8 cellular contexts compared by ENCODE assay signal in genomic region chr7:122143751-122144711, GRCh38. TPM values are rescaled to one million over a fixed set of nuclear protein-coding genes. Genes with fewer than 3 reads are reported as not detected.
DNase-seq lines count a peak whose midpoint lies in the region; ATAC-seq and TF ChIP-seq lines count a peak whose summit lies in the region.

Gene AASS, minus strand, starts transcription at chr7:122144249. Its CDS starts 10,523 bp downstream, at chr7:122133726.

- peak within 1 kb of the TSS; percentile 68 for H3K27ac ChIP-seq in BLaER1
- peak within 1 kb of the TSS; percentile 97 to 99 (median 98) for H3K27ac ChIP-seq in esophagus muscularis mucosa (replicated peaks in 1 of 4)
- H3K27ac ChIP-seq in mucosa of rectum (ENCODE audit: low read depth in 2 of 2, low read length in 2 of 2): peak within 1 kb of the TSS; percentile 84

- peak within 1 kb of the TSS; percentile 88 for H3K4me2 ChIP-seq in BLaER1

- peak; percentile 34 for TF ChIP-seq POLR2A in esophagus muscularis mucosa (IDR thresholded peaks at IDR 0.05; ENCODE audit: low read depth)

- DNase-seq in NT2/D1 (ENCODE audit: low read depth, low spot score): peak; percentile 97
- peak; percentile 71 for DNase-seq in activated T-helper 1 cell treated with anti-CD3 and anti-CD28 coated beads, Interleukin-12 subunit alpha, Interleukin-12 subunit beta, Interleukin-2, Interleukin-4 antibody, amounts not matched to agents 30 ng/mL and 10 ng/mL and 1 ng/mL, durations not matched to agents 14 hours and 24 hours and 36 hours (ENCODE audit: low spot score)
- DNase-seq in esophagus muscularis mucosa (ENCODE audit: extremely low spot score): peak; percentile 100
- DNase-seq in stimulated activated CD8-positive, alpha-beta memory T cell treated with anti-CD3 and anti-CD28 coated beads, Interleukin-4, amount 100 ng/mL, for 1 hour (ENCODE audit: low read depth in 2 of 2, low spot score in 1 of 2): peak; percentile 30 to 45

- H3K27me3 ChIP-seq in BLaER1 (no peaks in the 10 kb centered on the region), NT2/D1 (ENCODE audit: insufficient read depth, insufficient read length) (no peaks in the 10 kb centered on the region), esophagus muscularis mucosa (no peaks in the 10 kb centered on the region), mucosa of rectum (ENCODE audit: control insufficient read depth in 2 of 2, insufficient read depth in 2 of 2, low read length in 2 of 2) (peaks cover 0 to 5% of the 10 kb centered on the region in 2 donors)

- peak within 1 kb of the TSS; percentile 77 for H3K27ac Mint-ChIP-seq in activated T-helper 1 cell treated with anti-CD3 and anti-CD28 coated beads, Interleukin-12 subunit alpha, Interleukin-12 subunit beta, Interleukin-2, Interleukin-4 antibody, amounts not matched to agents 30 ng/mL and 10 ng/mL and 1 ng/mL, durations not matched to agents 14 hours and 24 hours and 36 hours

- ATAC-seq in GM19455 (IDR thresholded peaks at IDR 0.05; ENCODE audit: unreplicated experiment) (peak; percentile 100), HG03571 (IDR thresholded peaks at IDR 0.05; ENCODE audit: unreplicated experiment) (peak; percentile 100)

- TF ChIP-seq CTCF in esophagus muscularis mucosa (IDR thresholded peaks at IDR 0.05): peak in 1 of 3 experiments; percentile 8

- no peaks in the 10 kb centered on the region for H3K36me3 ChIP-seq in BLaER1
- no peaks in the 10 kb centered on the region for H3K36me3 ChIP-seq in NT2/D1 (ENCODE audit: insufficient read depth, insufficient read length, low read length)
- no peaks in the 10 kb centered on the region for H3K36me3 ChIP-seq in esophagus muscularis mucosa
- no peaks in the 10 kb centered on the region for H3K36me3 ChIP-seq in mucosa of rectum (ENCODE audit: control insufficient read depth in 2 of 2, insufficient read depth in 2 of 2, low read length in 2 of 2)

- peak; percentile 93 for TF ChIP-seq EP300 in esophagus muscularis mucosa (IDR thresholded peaks at IDR 0.05)

- peaks cover 2% of the 10 kb centered on the region for H3K36me3 Mint-ChIP-seq in activated T-helper 1 cell treated with anti-CD3 and anti-CD28 coated beads, Interleukin-12 subunit alpha, Interleukin-12 subunit beta, Interleukin-2, Interleukin-4 antibody, amounts not matched to agents 30 ng/mL and 10 ng/mL and 1 ng/mL, durations not matched to agents 14 hours and 24 hours and 36 hours (ENCODE audit: low read depth)

- peaks cover 22% of the 10 kb centered on the region for H3K4me1 Mint-ChIP-seq in activated T-helper 1 cell treated with anti-CD3 and anti-CD28 coated beads, Interleukin-12 subunit alpha, Interleukin-12 subunit beta, Interleukin-2, Interleukin-4 antibody, amounts not matched to agents 30 ng/mL and 10 ng/mL and 1 ng/mL, durations not matched to agents 14 hours and 24 hours and 36 hours (ENCODE audit: low read depth)

- H3K9me3 ChIP-seq in BLaER1 (no peaks in the 10 kb centered on the region), NT2/D1 (ENCODE audit: insufficient read depth, low read length) (no peaks in the 10 kb centered on the region), esophagus muscularis mucosa (no peaks in the 10 kb centered on the region), mucosa of rectum (ENCODE audit: control insufficient read depth in 2 of 2, low read length in 2 of 2) (no peaks in the 10 kb centered on the region)

- peak within 1 kb of the TSS; percentile 87 for H3K4me3 ChIP-seq in BLaER1
- peak within 1 kb of the TSS; percentile 74 for H3K4me3 ChIP-seq in NT2/D1 (ENCODE audit: insufficient read length, low read depth)
- H3K4me3 ChIP-seq in esophagus muscularis mucosa: peak within 1 kb of the TSS; percentile 83 to 89 (median 86)
- peak within 1 kb of the TSS; percentile 75 to 85 for H3K4me3 ChIP-seq in mucosa of rectum (ENCODE audit: low read length in 2 of 2)

- intact Hi-C loops in activated T-helper 1 cell treated with anti-CD3 and anti-CD28 coated beads, Interleukin-12 subunit alpha, Interleukin-12 subunit beta, Interleukin-2, Interleukin-4 antibody, amounts not matched to agents 30 ng/mL and 10 ng/mL and 1 ng/mL, durations not matched to agents 14 hours and 24 hours and 36 hours (cut with micrococcal nuclease): no loop called here
- intact Hi-C loops in esophagus muscularis mucosa (cut with DNase I): no loop called here

- H3K9me3 Mint-ChIP-seq in activated T-helper 1 cell treated with anti-CD3 and anti-CD28 coated beads, Interleukin-12 subunit alpha, Interleukin-12 subunit beta, Interleukin-2, Interleukin-4 antibody, amounts not matched to agents 30 ng/mL and 10 ng/mL and 1 ng/mL, durations not matched to agents 14 hours and 24 hours and 36 hours: no peaks in the 10 kb centered on the region

- peaks cover 19% of the 10 kb centered on the region for H3K4me1 ChIP-seq in BLaER1
- H3K4me1 ChIP-seq in NT2/D1 (ENCODE audit: insufficient read depth, insufficient read length): no peaks in the 10 kb centered on the region
- peaks cover 10 to 26% (median 24%) of the 10 kb centered on the region in 4 donors for H3K4me1 ChIP-seq in esophagus muscularis mucosa
- H3K4me1 ChIP-seq in mucosa of rectum (ENCODE audit: control insufficient read depth in 2 of 2, insufficient read depth in 2 of 2, low read length in 2 of 2): peaks cover 6 to 12% of the 10 kb centered on the region in 2 donors

- H3K27me3 Mint-ChIP-seq in activated T-helper 1 cell treated with anti-CD3 and anti-CD28 coated beads, Interleukin-12 subunit alpha, Interleukin-12 subunit beta, Interleukin-2, Interleukin-4 antibody, amounts not matched to agents 30 ng/mL and 10 ng/mL and 1 ng/mL, durations not matched to agents 14 hours and 24 hours and 36 hours (ENCODE audit: insufficient read depth): peaks cover 31% of the 10 kb centered on the region

- peak within 1 kb of the TSS; percentile 96 for H3K4me3 Mint-ChIP-seq in activated T-helper 1 cell treated with anti-CD3 and anti-CD28 coated beads, Interleukin-12 subunit alpha, Interleukin-12 subunit beta, Interleukin-2, Interleukin-4 antibody, amounts not matched to agents 30 ng/mL and 10 ng/mL and 1 ng/mL, durations not matched to agents 14 hours and 24 hours and 36 hours

- peak within 1 kb of the TSS; percentile 85 for H3K9ac ChIP-seq in BLaER1
- H3K9ac ChIP-seq in NT2/D1 (ENCODE audit: insufficient read length, low read depth): peak within 1 kb of the TSS; percentile 80
- peak within 1 kb of the TSS; percentile 63 to 68 for H3K9ac ChIP-seq in mucosa of rectum (ENCODE audit: low read depth in 1 of 2, low read length in 2 of 2)

- WGBS in esophagus muscularis mucosa: under 1% methylated on average over 36 of the region's 69 CpGs

- peaks cover 18% of the 10 kb centered on the region; the same call in 1 of the 2 replicates for H4K20me1 ChIP-seq in BLaER1

RNA-seq across cellular contexts. Expression of gene AASS, which starts in this region (rescaled TPM):
- 1.0 TPM in 2 replicates for total RNA-seq in activated T-helper 1 cell treated with anti-CD3 and anti-CD28 coated beads, Interleukin-12 subunit alpha, Interleukin-12 subunit beta, Interleukin-2, Interleukin-4 antibody, amounts not matched to agents 30 ng/mL and 10 ng/mL and 1 ng/mL, durations not matched to agents 14 hours and 24 hours and 36 hours
- total RNA-seq in esophagus muscularis mucosa: 10 to 100 TPM; 27.4 to 63.6 (median 38.1) TPM

Comparison
In these comparisons a context has a peak if more than half of its experiments do, and no peak if none do; other contexts are left out.
1. Peak in every context shown above with its lines: DNase-seq, ATAC-seq, H3K4me3 ChIP-seq and H3K27ac ChIP-seq.
2. RNA of gene AASS (total RNA-seq): 27.4 to 63.6 TPM in esophagus muscularis mucosa; 1.0 TPM in activated T-helper 1 cell treated with anti-CD3 and anti-CD28 coated beads, Interleukin-12 subunit alpha, Interleukin-12 subunit beta, Interleukin-2, Interleukin-4 antibody, amounts not matched to agents 30 ng/mL and 10 ng/mL and 1 ng/mL, durations not matched to agents 14 hours and 24 hours and 36 hours; every median in the first group is over 10 times any median in the second.
3. DNase-seq: peak in every context shown above with its lines; median percentile 100 in esophagus muscularis mucosa; 97 in NT2/D1; 71 in activated T-helper 1 cell treated with anti-CD3 and anti-CD28 coated beads, Interleukin-12 subunit alpha, Interleukin-12 subunit beta, Interleukin-2, Interleukin-4 antibody, amounts not matched to agents 30 ng/mL and 10 ng/mL and 1 ng/mL, durations not matched to agents 14 hours and 24 hours and 36 hours; 38 in stimulated activated CD8-positive, alpha-beta memory T cell treated with anti-CD3 and anti-CD28 coated beads, Interleukin-4, amount 100 ng/mL, for 1 hour.